8 cellular contexts compared by ENCODE assay signal in the genomic region with DNA sequence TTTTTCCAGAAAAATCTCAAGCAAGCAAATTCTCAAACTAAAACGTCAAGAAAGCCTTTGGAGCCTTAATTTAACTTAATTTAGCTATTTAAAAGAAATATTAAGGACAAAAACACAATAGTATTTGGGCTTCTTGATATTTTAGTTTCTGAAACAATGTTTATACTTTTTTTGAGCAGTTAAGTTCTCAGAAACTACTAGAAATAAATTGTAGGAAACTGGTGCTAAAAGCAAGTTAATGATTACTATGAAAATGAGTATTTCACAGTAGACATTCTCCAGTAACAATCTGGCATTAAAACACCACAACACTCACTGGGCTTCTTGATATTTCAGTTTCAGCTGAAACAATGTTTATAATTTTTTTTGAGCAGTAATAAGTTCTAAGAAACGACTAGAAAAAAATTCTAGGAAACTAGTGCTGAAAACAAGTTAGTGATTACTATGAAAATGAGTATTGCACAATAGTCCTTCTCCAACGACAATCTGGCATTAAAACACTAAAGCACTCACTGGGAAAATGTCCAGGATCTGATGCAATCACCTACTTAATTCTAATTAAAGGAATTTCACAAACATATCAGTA. TPM values are rescaled to one million over a fixed set of nuclear protein-coding genes. Genes with fewer than 3 reads are reported as not detected.
DNase-seq lines count a peak whose midpoint lies in the region; ATAC-seq, FAIRE-seq and TF ChIP-seq lines count a peak whose summit lies in the region.

No MANE protein-coding gene starts in this region.

- peak overlapping the region; percentile 48 for H3K4me2 ChIP-seq in keratinocyte (ENCODE audit: control insufficient read depth, extremely low read depth, insufficient read depth, low read depth, low read length)

- intact Hi-C loops in colonic mucosa (cut with DNase I) = no loop called here

- no peak overlapping the region for H2AFZ ChIP-seq in keratinocyte (ENCODE audit: control insufficient read depth, low read length)

- FAIRE-seq in keratinocyte (lab: Jason Lieb, UNC) = no peak

- H3K4me1 Mint-ChIP-seq in activated naive CD8-positive, alpha-beta T cell treated with anti-CD3 and anti-CD28 coated beads, Interleukin-2, amount 10 ng/mL, durations not matched to agents 7 days and 5 days = peaks cover 48% of the 10 kb centered on the region

- peak overlapping the region; percentile 63 for H3K27ac Mint-ChIP-seq in activated naive CD8-positive, alpha-beta T cell treated with anti-CD3 and anti-CD28 coated beads, Interleukin-2, amount 10 ng/mL, durations not matched to agents 7 days and 5 days

- peaks cover 34% of the 10 kb centered on the region for H3K36me3 Mint-ChIP-seq in activated naive CD8-positive, alpha-beta T cell treated with anti-CD3 and anti-CD28 coated beads, Interleukin-2, amount 10 ng/mL, durations not matched to agents 7 days and 5 days

- no peaks in the 10 kb centered on the region for H3K9me3 ChIP-seq in HEK293 (ENCODE audit: control insufficient read depth, insufficient read depth, low read depth, low read length)
- no peaks in the 10 kb centered on the region for H3K9me3 ChIP-seq in keratinocyte (ENCODE audit: control insufficient read depth, low read depth, low read length)
- no peaks in the 10 kb centered on the region for H3K9me3 ChIP-seq in colonic mucosa

- H3K4me3 ChIP-seq in HEK293 (ENCODE audit: low read depth, low read length) (no peak overlapping the region), keratinocyte (ENCODE audit: control insufficient read depth in 2 of 3, extremely low read depth in 1 of 3, insufficient read depth in 2 of 3, low read depth in 1 of 3, low read length in 3 of 3) (peak overlapping the region in 1 of 3 experiments; percentile 13), colonic mucosa (no peak overlapping the region)

- no peaks in the 10 kb centered on the region for H3K27me3 Mint-ChIP-seq in activated naive CD8-positive, alpha-beta T cell treated with anti-CD3 and anti-CD28 coated beads, Interleukin-2, amount 10 ng/mL, durations not matched to agents 7 days and 5 days

- H3K9ac ChIP-seq in keratinocyte (ENCODE audit: control insufficient read depth, extremely low read depth, insufficient read depth, low read length) (no peak overlapping the region), colonic mucosa (ENCODE audit: low read depth in 2 of 2, low read length in 2 of 2) (peak overlapping the region in 1 of 2 donors; percentile 12)

- no peaks in the 10 kb centered on the region for H4K20me1 ChIP-seq in keratinocyte (ENCODE audit: control insufficient read depth, extremely low read depth, insufficient read depth, low read length)

- CTCF ChIA-PET in HEK293 (lab: Yijun Ruan, JAX) = interaction anchor here (1.0 to 1.6 kb wide), 3 partner anchors 8 to 174 kb away, joined by 3 to 4 read pairs (median 4); no protein-coding TSS in a partner anchor

- DNase-seq in A172 (ENCODE audit: low spot score) (peak; percentile 35), keratinocyte (ENCODE audit: low read depth, low spot score) (no peak), colonic mucosa (no peak), NCI-H128 (lab: John Stamatoyannopoulos, UW; ENCODE audit: unreplicated experiment) (no peak)
- DNase-seq in activated naive CD8-positive, alpha-beta T cell treated with anti-CD3 and anti-CD28 coated beads, Interleukin-2, amount 10 ng/mL, durations not matched to agents 7 days and 5 days = no peak
- no peak for DNase-seq in activated CD8-positive, alpha-beta memory T cell treated with anti-CD3 and anti-CD28 coated beads, Interleukin-2, amount 50 U/mL, for 4 hours

- TF ChIP-seq CTCF in HEK293 (tag by site-specific recombination; IDR thresholded peaks at IDR 0.05) = no peak
- TF ChIP-seq CTCF in keratinocyte (optimal IDR thresholded peaks at IDR 0.05 in 1 of 3, IDR thresholded peaks at IDR 0.05 in 1 of 3, conservative IDR thresholded peaks at IDR 0.05 in 1 of 3; ENCODE audit: extremely low read depth in 1 of 3, insufficient read depth in 2 of 3, low read length in 3 of 3) = no peak
- no peak for TF ChIP-seq CTCF in colonic mucosa (IDR thresholded peaks at IDR 0.05)

- no peaks in the 10 kb centered on the region for H3K79me2 ChIP-seq in keratinocyte (ENCODE audit: control insufficient read depth, insufficient read depth, low read length)

- no peaks in the 10 kb centered on the region for H3K9me1 ChIP-seq in keratinocyte (ENCODE audit: control insufficient read depth, extremely low read depth, insufficient read depth, low read length)

- peak overlapping the region; percentile 47 for H3K4me3 Mint-ChIP-seq in activated naive CD8-positive, alpha-beta T cell treated with anti-CD3 and anti-CD28 coated beads, Interleukin-2, amount 10 ng/mL, durations not matched to agents 7 days and 5 days

- dilution Hi-C loops in keratinocyte (cut with MboI; ENCODE audit: extremely low pct_ligation_motif_present, low sequenced_read_pairs) = no loop called here

- POLR2A ChIA-PET in HEK293 (lab: Yijun Ruan, JAX) = no interaction called here
- POLR2A ChIA-PET in activated naive CD8-positive, alpha-beta T cell treated with anti-CD3 and anti-CD28 coated beads, Interleukin-2, amount 10 ng/mL, durations not matched to agents 7 days and 5 days (lab: Charles Lee) = interaction anchor here (1.7 to 2.9 kb wide), 2 partner anchors 41 to 45 kb away, joined by 4 to 17 read pairs; a partner anchor contains a TSS

- H3K4me1 ChIP-seq in HEK293 (ENCODE audit: control insufficient read depth, insufficient read depth, low read length) = peaks cover 45% of the 10 kb centered on the region
- H3K4me1 ChIP-seq in keratinocyte (ENCODE audit: control insufficient read depth, extremely low read depth, insufficient read depth, low read length) = peaks cover 23% of the 10 kb centered on the region
- peaks cover 4% of the 10 kb centered on the region for H3K4me1 ChIP-seq in colonic mucosa

- ATAC-seq in activated naive CD8-positive, alpha-beta T cell treated with anti-CD3 and anti-CD28 coated beads, Interleukin-2, amount 10 ng/mL, durations not matched to agents 7 days and 5 days (ENCODE audit: low read depth) = peak; percentile 64
- ATAC-seq in HG03135 (IDR thresholded peaks at IDR 0.05; ENCODE audit: unreplicated experiment) = no peak

- no peaks in the 10 kb centered on the region for H3K27me3 ChIP-seq in keratinocyte (ENCODE audit: control insufficient read depth, extremely low read depth, insufficient read depth, low read length)
- H3K27me3 ChIP-seq in colonic mucosa = no peaks in the 10 kb centered on the region

- H3K36me3 ChIP-seq in HEK293 (ENCODE audit: control insufficient read depth in 2 of 2, insufficient read depth in 1 of 2, low read length in 2 of 2) (no peaks in the 10 kb centered on the region), keratinocyte (ENCODE audit: control insufficient read depth in 2 of 2, extremely low read depth in 1 of 2, insufficient read depth in 2 of 2, low read length in 2 of 2) (peaks cover 0 to 3% of the 10 kb centered on the region in 2 experiments), colonic mucosa (no peaks in the 10 kb centered on the region)

- no peaks in the 10 kb centered on the region for H3K9me3 Mint-ChIP-seq in activated naive CD8-positive, alpha-beta T cell treated with anti-CD3 and anti-CD28 coated beads, Interleukin-2, amount 10 ng/mL, durations not matched to agents 7 days and 5 days

- no peak overlapping the region for H3K27ac ChIP-seq in HEK293 (ENCODE audit: extremely low read depth, low read depth, low read length)
- H3K27ac ChIP-seq in keratinocyte (ENCODE audit: control insufficient read depth, insufficient read depth, low read length) = peak overlapping the region; percentile 26
- H3K27ac ChIP-seq in colonic mucosa = no peak overlapping the region

TF ChIP-seq in HEK293, 187 proteins besides CTCF, POLR2A, EP300 and RAD21 (continues in another document):
- TF ChIP-seq ZNF629 (tag by site-specific recombination; IDR thresholded peaks at IDR 0.05) = 0 out of 2 replicates have a peak, but pooled peaks have one; percentile 30

RNA-seq across cellular contexts. Expression of a gene that starts 45.1 kb away (rescaled TPM):
- 32.6 and 33.0 TPM in 2 replicates for total RNA-seq in A172 (2014; rRNA removed; shearing (Covaris generic))
- 10 to 100 TPM; 43.1 to 48.8 TPM for total RNA-seq in activated naive CD8-positive, alpha-beta T cell treated with anti-CD3 and anti-CD28 coated beads, Interleukin-2, amount 10 ng/mL, durations not matched to agents 7 days and 5 days
- 10.8 to 12.9 TPM (median 12.4 TPM) in 3 replicates for polyA plus RNA-seq in keratinocyte
- 7.4 TPM for polyA plus RNA-seq in keratinocyte (2011; ENCODE audit: low read depth)
- 8.7 and 14.4 TPM in 2 replicates for polyA plus RNA-seq in keratinocyte (2011; cell fraction: cytosol; rRNA removed)
- polyA plus RNA-seq in keratinocyte (2011; cell fraction: nucleus; rRNA removed) = 11.3 and 13.6 TPM in 2 replicates
- polyA plus RNA-seq in keratinocyte (2012; ENCODE audit: low replicate concordance) = 5.3 and 9.9 TPM in 2 replicates
- 8.3 to 32.0 TPM (median 28.9 TPM) in 3 replicates for polyA minus RNA-seq in keratinocyte
- 13.6 TPM for polyA minus RNA-seq in keratinocyte (2011; cell fraction: cytosol; rRNA and poly(A)+ RNA removed)
- polyA minus RNA-seq in keratinocyte (2011; cell fraction: nucleus; rRNA and poly(A)+ RNA removed) = 15.8 and 28.0 TPM in 2 replicates
- total RNA-seq in colonic mucosa = 10 to 100 TPM; 40.0 to 50.3 TPM

RNA-seq across cellular contexts. Expression of a gene that starts 45.4 kb away (rescaled TPM):
- 51.7 and 64.7 TPM in 2 replicates for total RNA-seq in A172 (2014; rRNA removed; shearing (Covaris generic))
- 10 to 100 TPM; 24.9 to 28.9 TPM for total RNA-seq in activated naive CD8-positive, alpha-beta T cell treated with anti-CD3 and anti-CD28 coated beads, Interleukin-2, amount 10 ng/mL, durations not matched to agents 7 days and 5 days
- polyA plus RNA-seq in keratinocyte = 6.3 to 14.6 TPM (median 11.1 TPM) in 3 replicates
- 2.4 TPM for polyA plus RNA-seq in keratinocyte (2011; ENCODE audit: low read depth)
- 6.9 and 15.2 TPM in 2 replicates for polyA plus RNA-seq in keratinocyte (2011; cell fraction: cytosol; rRNA removed)
- polyA plus RNA-seq in keratinocyte (2011; cell fraction: nucleus; rRNA removed) = 8.5 and 11.9 TPM in 2 replicates
- polyA plus RNA-seq in keratinocyte (2012; ENCODE audit: low replicate concordance) = 7.5 and 8.7 TPM in 2 replicates
- 7.9 to 19.5 TPM (median 10.7 TPM) in 3 replicates for polyA minus RNA-seq in keratinocyte
- 13.6 TPM for polyA minus RNA-seq in keratinocyte (2011; cell fraction: cytosol; rRNA and poly(A)+ RNA removed)
- 3.4 and 10.2 TPM in 2 replicates for polyA minus RNA-seq in keratinocyte (2011; cell fraction: nucleus; rRNA and poly(A)+ RNA removed)
- 10 to 100 TPM; 50.0 to 50.9 TPM for total RNA-seq in colonic mucosa

RNA-seq across cellular contexts. Expression of a gene that starts 49.0 kb away (rescaled TPM):
- total RNA-seq in A172 (2014; rRNA removed; shearing (Covaris generic)) = not detected in 2 replicates
- 1 to 10 TPM; 2.9 to 4.9 TPM for total RNA-seq in activated naive CD8-positive, alpha-beta T cell treated with anti-CD3 and anti-CD28 coated beads, Interleukin-2, amount 10 ng/mL, durations not matched to agents 7 days and 5 days
- polyA plus RNA-seq in keratinocyte = 0.12 to 0.43 TPM (median 0.35 TPM) in 3 replicates
- 1.3 TPM for polyA plus RNA-seq in keratinocyte (2011; ENCODE audit: low read depth)
- polyA plus RNA-seq in keratinocyte (2011; cell fraction: cytosol; rRNA removed) = 0.28 TPM in 1 of 2 replicates, not detected in the other
- 0.69 and 1.7 TPM in 2 replicates for polyA plus RNA-seq in keratinocyte (2011; cell fraction: nucleus; rRNA removed)
- 0.18 TPM in 1 of 2 replicates, not detected in the other for polyA plus RNA-seq in keratinocyte (2012; ENCODE audit: low replicate concordance)
- 0.46 to 1.1 TPM in 2 of 3 replicates, not detected in the other for polyA minus RNA-seq in keratinocyte
- polyA minus RNA-seq in keratinocyte (2011; cell fraction: cytosol; rRNA and poly(A)+ RNA removed) = not detected
- 1.3 and 1.5 TPM in 2 replicates for polyA minus RNA-seq in keratinocyte (2011; cell fraction: nucleus; rRNA and poly(A)+ RNA removed)
- 1 to 10 TPM in 1 of 2 donors, under 1 TPM in 1; 0.32 to 2.1 TPM for total RNA-seq in colonic mucosa
